Comparison of ENCODE assay signal across 8 cellular contexts in the genomic region with DNA sequence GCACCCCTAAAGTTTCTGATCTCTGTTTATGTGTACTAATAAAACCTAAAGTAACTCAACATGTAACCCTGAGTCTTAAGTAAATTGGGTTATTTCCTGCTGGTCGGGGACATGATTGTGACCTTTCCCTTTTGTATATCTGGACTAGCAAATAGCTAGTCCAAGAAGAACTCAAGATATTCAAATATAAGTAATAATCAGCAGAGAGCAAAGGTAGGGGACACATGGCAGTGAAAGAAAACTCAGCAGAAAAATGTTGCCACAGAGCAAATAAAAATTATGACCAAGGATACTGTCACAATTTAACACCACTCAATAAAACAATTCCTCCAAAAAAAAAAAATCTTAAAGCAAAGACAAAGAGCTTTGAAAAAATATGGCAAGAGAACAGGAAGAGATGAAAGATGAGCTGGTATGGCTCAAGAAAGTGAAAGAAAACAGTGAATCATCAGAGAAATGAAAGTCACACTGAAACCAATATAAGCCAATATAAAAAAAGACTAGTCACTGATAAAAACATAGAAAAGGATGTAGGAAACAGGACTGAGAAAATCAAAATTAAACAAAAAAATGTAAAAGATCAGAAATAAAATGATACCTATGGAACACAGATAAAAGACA. TPM values are rescaled to one million over a fixed set of nuclear protein-coding genes. Genes with fewer than 3 reads are reported as not detected.
DNase-seq lines count a peak whose midpoint lies in the region; ATAC-seq and TF ChIP-seq lines count a peak whose summit lies in the region.

No MANE protein-coding gene starts in this region.

- WGBS in heart left ventricle, 4 donors = 74 to 82% (median 76%) methylated on average over 1 of the region's 1 CpG

- peaks cover 0 to 98% (median 52%) of the 10 kb centered on the region in 9 donors for H3K36me3 ChIP-seq in heart left ventricle

- no peaks in the 10 kb centered on the region for H3K27me3 ChIP-seq in heart left ventricle

- peak; percentile 54 for DNase-seq in EL
- DNase-seq in dermis blood vessel endothelial cell = peak; percentile 45
- DNase-seq in T-helper 9 cell = no peak
- DNase-seq in heart left ventricle = no peak
- DNase-seq in NCI-H2081 (lab: John Stamatoyannopoulos, UW) = no peak
- DNase-seq in iPS-NIHi7 (ENCODE audit: extremely low spot score) = no peak

- no peaks in the 10 kb centered on the region for H3K9me3 ChIP-seq in heart left ventricle

- peak overlapping the region in 1 of 12 donors; percentile 12 for H3K27ac ChIP-seq in heart left ventricle

- ATAC-seq in GM19468 (IDR thresholded peaks at IDR 0.05; ENCODE audit: extremely low read depth, unreplicated experiment) (peak; percentile 44), HG03442 (IDR thresholded peaks at IDR 0.05; ENCODE audit: unreplicated experiment) (peak; percentile 89), heart left ventricle (no peak)

- no peak for TF ChIP-seq POLR2A in heart left ventricle (IDR thresholded peaks at IDR 0.05)

- no peak overlapping the region for H3K4me3 ChIP-seq in heart left ventricle

- TF ChIP-seq CTCF in heart left ventricle (IDR thresholded peaks at IDR 0.05) = no peak

- intact Hi-C loops in heart left ventricle (cut with DNase I) = no loop called here

- peaks cover 0 to 9% (median 0%) of the 10 kb centered on the region in 12 donors for H3K4me1 ChIP-seq in heart left ventricle

RNA-seq across cellular contexts. Expression of a gene that starts 43.5 kb away (rescaled TPM):
- total RNA-seq in dermis blood vessel endothelial cell (26.7 and 30.9 TPM in 2 replicates), heart left ventricle (10 to 100 TPM; 12.3 to 39.4 (median 22.0) TPM)
- polyA plus RNA-seq in heart left ventricle = 1 to 10 TPM; 4.0 to 9.1 TPM

RNA-seq across cellular contexts. Expression of a gene that starts 51.5 kb away (rescaled TPM):
- total RNA-seq in dermis blood vessel endothelial cell (38.6 and 48.0 TPM in 2 replicates), heart left ventricle (100 to 1,000 TPM in 7 of 9 donors, 10 to 100 TPM in 2; 78.2 to 190 (median 144) TPM)
- 100 to 1,000 TPM; 112 to 313 TPM for polyA plus RNA-seq in heart left ventricle

Comparison
In these comparisons a context has a peak if more than half of its experiments do, and no peak if none do; other contexts are left out.
1. DNase-seq: peak in EL (single experiment) and dermis blood vessel endothelial cell (single experiment); none in T-helper 9 cell (single experiment), heart left ventricle (0 of 5), NCI-H2081 (0 of 2) and iPS-NIHi7 (single experiment).
2. ATAC-seq: peak in GM19468 (single experiment) and HG03442 (single experiment); none in heart left ventricle (0 of 4).